2 cellular contexts compared by ENCODE assay signal in the genomic region with DNA sequence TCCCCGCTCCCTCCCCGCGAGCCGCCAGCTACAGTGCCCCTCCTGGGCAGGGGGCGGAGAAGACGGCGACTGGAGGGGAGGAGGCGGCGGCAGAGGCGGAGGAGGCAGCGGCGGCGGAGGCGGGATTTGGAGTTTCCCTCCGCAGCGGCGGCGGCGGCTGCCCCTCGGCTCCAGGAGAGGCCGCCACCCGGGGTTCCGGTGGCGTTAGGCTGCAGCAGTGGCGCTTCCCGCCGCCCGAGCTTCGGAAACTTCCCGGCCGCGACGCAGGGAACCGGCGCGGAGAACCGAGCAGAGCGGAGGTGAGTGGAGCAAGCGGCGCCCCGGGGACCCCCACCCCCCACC.
TF ChIP-seq lines count a peak whose summit lies in the region.

No MANE protein-coding gene starts in this region.

TF ChIP-seq in GM23338, 12 proteins besides CTCF, POLR2A, EP300 and RAD21 (continued from another document):
- TF ChIP-seq, protein P1, sequence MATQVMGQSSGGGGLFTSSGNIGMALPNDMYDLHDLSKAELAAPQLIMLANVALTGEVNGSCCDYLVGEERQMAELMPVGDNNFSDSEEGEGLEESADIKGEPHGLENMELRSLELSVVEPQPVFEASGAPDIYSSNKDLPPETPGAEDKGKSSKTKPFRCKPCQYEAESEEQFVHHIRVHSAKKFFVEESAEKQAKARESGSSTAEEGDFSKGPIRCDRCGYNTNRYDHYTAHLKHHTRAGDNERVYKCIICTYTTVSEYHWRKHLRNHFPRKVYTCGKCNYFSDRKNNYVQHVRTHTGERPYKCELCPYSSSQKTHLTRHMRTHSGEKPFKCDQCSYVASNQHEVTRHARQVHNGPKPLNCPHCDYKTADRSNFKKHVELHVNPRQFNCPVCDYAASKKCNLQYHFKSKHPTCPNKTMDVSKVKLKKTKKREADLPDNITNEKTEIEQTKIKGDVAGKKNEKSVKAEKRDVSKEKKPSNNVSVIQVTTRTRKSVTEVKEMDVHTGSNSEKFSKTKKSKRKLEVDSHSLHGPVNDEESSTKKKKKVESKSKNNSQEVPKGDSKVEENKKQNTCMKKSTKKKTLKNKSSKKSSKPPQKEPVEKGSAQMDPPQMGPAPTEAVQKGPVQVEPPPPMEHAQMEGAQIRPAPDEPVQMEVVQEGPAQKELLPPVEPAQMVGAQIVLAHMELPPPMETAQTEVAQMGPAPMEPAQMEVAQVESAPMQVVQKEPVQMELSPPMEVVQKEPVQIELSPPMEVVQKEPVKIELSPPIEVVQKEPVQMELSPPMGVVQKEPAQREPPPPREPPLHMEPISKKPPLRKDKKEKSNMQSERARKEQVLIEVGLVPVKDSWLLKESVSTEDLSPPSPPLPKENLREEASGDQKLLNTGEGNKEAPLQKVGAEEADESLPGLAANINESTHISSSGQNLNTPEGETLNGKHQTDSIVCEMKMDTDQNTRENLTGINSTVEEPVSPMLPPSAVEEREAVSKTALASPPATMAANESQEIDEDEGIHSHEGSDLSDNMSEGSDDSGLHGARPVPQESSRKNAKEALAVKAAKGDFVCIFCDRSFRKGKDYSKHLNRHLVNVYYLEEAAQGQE (IDR thresholded peaks at IDR 0.05; ENCODE audit: unreplicated experiment), result no peak
- TF ChIP-seq ZNF331 (CRISPR knock-in tag; IDR thresholded peaks at IDR 0.05; ENCODE audit: low read depth), result no peak
- TF ChIP-seq, protein P2, sequence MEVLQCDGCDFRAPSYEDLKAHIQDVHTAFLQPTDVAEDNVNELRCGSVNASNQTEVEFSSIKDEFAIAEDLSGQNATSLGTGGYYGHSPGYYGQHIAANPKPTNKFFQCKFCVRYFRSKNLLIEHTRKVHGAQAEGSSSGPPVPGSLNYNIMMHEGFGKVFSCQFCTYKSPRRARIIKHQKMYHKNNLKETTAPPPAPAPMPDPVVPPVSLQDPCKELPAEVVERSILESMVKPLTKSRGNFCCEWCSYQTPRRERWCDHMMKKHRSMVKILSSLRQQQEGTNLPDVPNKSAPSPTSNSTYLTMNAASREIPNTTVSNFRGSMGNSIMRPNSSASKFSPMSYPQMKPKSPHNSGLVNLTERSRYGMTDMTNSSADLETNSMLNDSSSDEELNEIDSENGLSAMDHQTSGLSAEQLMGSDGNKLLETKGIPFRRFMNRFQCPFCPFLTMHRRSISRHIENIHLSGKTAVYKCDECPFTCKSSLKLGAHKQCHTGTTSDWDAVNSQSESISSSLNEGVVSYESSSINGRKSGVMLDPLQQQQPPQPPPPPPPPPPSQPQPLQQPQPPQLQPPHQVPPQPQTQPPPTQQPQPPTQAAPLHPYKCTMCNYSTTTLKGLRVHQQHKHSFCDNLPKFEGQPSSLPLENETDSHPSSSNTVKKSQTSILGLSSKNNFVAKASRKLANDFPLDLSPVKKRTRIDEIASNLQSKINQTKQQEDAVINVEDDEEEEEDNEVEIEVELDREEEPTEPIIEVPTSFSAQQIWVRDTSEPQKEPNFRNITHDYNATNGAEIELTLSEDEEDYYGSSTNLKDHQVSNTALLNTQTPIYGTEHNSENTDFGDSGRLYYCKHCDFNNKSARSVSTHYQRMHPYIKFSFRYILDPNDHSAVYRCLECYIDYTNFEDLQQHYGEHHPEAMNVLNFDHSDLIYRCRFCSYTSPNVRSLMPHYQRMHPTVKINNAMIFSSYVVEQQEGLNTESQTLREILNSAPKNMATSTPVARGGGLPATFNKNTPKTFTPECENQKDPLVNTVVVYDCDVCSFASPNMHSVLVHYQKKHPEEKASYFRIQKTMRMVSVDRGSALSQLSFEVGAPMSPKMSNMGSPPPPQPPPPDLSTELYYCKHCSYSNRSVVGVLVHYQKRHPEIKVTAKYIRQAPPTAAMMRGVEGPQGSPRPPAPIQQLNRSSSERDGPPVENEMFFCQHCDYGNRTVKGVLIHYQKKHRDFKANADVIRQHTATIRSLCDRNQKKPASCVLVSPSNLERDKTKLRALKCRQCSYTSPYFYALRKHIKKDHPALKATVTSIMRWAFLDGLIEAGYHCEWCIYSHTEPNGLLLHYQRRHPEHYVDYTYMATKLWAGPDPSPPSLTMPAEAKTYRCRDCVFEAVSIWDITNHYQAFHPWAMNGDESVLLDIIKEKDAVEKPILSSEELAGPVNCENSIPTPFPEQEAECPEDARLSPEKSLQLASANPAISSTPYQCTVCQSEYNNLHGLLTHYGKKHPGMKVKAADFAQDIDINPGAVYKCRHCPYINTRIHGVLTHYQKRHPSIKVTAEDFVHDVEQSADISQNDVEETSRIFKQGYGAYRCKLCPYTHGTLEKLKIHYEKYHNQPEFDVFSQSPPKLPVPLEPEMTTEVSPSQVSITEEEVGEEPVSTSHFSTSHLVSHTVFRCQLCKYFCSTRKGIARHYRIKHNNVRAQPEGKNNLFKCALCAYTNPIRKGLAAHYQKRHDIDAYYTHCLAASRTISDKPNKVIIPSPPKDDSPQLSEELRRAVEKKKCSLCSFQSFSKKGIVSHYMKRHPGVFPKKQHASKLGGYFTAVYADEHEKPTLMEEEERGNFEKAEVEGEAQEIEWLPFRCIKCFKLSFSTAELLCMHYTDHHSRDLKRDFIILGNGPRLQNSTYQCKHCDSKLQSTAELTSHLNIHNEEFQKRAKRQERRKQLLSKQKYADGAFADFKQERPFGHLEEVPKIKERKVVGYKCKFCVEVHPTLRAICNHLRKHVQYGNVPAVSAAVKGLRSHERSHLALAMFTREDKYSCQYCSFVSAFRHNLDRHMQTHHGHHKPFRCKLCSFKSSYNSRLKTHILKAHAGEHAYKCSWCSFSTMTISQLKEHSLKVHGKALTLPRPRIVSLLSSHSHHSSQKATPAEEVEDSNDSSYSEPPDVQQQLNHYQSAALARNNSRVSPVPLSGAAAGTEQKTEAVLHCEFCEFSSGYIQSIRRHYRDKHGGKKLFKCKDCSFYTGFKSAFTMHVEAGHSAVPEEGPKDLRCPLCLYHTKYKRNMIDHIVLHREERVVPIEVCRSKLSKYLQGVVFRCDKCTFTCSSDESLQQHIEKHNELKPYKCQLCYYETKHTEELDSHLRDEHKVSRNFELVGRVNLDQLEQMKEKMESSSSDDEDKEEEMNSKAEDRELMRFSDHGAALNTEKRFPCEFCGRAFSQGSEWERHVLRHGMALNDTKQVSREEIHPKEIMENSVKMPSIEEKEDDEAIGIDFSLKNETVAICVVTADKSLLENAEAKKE (CRISPR knock-in tag; IDR thresholded peaks at IDR 0.05), result no peak
- TF ChIP-seq POLR2AphosphoS5 (IDR thresholded peaks at IDR 0.05; ENCODE audit: low read depth), result no peak
- TF ChIP-seq, protein P3, sequence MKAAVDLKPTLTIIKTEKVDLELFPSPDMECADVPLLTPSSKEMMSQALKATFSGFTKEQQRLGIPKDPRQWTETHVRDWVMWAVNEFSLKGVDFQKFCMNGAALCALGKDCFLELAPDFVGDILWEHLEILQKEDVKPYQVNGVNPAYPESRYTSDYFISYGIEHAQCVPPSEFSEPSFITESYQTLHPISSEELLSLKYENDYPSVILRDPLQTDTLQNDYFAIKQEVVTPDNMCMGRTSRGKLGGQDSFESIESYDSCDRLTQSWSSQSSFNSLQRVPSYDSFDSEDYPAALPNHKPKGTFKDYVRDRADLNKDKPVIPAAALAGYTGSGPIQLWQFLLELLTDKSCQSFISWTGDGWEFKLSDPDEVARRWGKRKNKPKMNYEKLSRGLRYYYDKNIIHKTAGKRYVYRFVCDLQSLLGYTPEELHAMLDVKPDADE (IDR thresholded peaks at IDR 0.05), result no peak

TF ChIP-seq in neural cell, 6 proteins besides CTCF, POLR2A, EP300 and RAD21 (continued from another document):
- TF ChIP-seq MXI1 (conservative IDR thresholded peaks at IDR 0.05; ENCODE audit: poor library complexity, severe bottlenecking) (no peak), SMC3 (conservative IDR thresholded peaks at IDR 0.05; ENCODE audit: poor library complexity) (no peak), TAF1 (IDR thresholded peaks at IDR 0.05; ENCODE audit: low read depth) (no peak), EZH2 (IDR thresholded peaks at IDR 0.05; ENCODE audit: borderline replicate concordance, insufficient read depth, low read length, poor library complexity, severe bottlenecking) (no peak)
